ENCODE assay signal across 1 cellular context in genomic region chr12:45669762-45670161, GRCh38.
TF ChIP-seq lines count a peak whose summit lies in the region.

No MANE protein-coding gene starts in this region.

TF ChIP-seq in GM12878, 131 proteins besides CTCF, POLR2A, EP300 and RAD21 (continued from another document):
- TF ChIP-seq SUPT20H (IDR thresholded peaks at IDR 0.05; ENCODE audit: borderline replicate concordance, control insufficient read depth, low read depth, low read length) (no peak), BACH1 (IDR thresholded peaks at IDR 0.05; ENCODE audit: borderline replicate concordance) (no peak), DPF2 (IDR thresholded peaks at IDR 0.05) (no peak), KDM1A (IDR thresholded peaks at IDR 0.05; ENCODE audit: borderline replicate concordance) (no peak), CUX1 (IDR thresholded peaks at IDR 0.05; ENCODE audit: insufficient replicate concordance, low read depth, low read length) (no peak), RUNX3 (IDR thresholded peaks at IDR 0.05; ENCODE audit: low read length) (no peak)
